Comparison of ENCODE assay signal across 13 cellular contexts in the genomic region with DNA sequence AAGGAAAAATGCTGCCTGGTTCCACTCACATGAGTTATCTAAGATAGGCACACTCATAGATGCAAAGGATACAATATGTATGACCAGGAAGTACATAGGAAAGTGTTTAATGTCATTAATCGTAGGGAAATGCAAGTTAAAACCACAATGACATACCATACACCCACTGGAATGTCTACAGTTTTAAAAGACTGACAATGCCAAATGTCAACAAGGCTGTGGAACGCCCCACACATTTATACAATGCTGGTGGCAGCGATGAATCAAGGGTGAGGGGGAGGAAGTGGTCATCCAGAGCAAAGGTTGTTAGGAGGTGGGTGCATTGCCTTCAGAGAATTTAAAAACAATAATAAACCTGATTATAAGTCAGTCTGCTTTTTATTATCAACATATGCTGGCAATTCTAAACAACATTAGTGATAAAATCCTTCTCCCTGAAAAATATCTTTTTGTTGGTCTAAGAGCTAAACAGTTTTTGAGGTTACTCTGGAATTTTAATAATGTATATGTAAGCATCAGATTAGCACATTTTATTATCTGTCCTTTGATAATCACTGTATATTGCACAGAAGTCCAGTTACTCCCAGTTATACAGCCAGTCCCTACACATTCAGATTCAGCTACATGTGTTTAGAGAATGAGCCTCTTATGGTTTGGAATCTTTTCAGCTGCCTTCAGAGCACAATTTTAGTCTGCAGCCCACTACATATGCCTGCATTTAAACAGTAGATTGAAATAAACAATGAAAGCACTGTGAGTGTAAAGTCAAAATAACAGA.
DNase-seq lines count a peak whose midpoint lies in the region; ATAC-seq, FAIRE-seq and TF ChIP-seq lines count a peak whose summit lies in the region.
"Had no signal": no experiment of that assay in that cellular context is flagged by ENCODE, and none has a peak within 500 bp of the region (broad histone marks: within the 10 kb centered on the region; RNA-seq: fewer than 3 reads in every experiment).

No MANE protein-coding gene starts in this region.

- no peak for ATAC-seq in HG03354 (IDR thresholded peaks at IDR 0.05; ENCODE audit: poor library complexity, severe bottlenecking, unreplicated experiment)
- ATAC-seq in HG03565 (IDR thresholded peaks at IDR 0.05; ENCODE audit: unreplicated experiment): no peak
- ATAC-seq in GM21360 (IDR thresholded peaks at IDR 0.05; ENCODE audit: unreplicated experiment): no peak
- ATAC-seq: activated T-helper 17 cell treated with anti-CD3 and anti-CD28 coated beads, Interleukin-2, amount 50 U/mL, for 72 hours; pancreas; WTC11 had no signal

- no peak for TF ChIP-seq CTCF in astrocyte of the spinal cord (IDR thresholded peaks at IDR 0.05; ENCODE audit: low read depth, low read length)

- in situ Hi-C loops in astrocyte of the spinal cord (cut with HindIII; ENCODE audit: low sequenced_read_pairs): no loop called here

- peak; percentile 92 for FAIRE-seq in HTR-8/SVneo (lab: Jason Lieb, UNC)

- DNase-seq in CD1c-positive myeloid dendritic cell (ENCODE audit: extremely low spot score): peak; percentile 51
- DNase-seq in HTR-8/SVneo (ENCODE audit: insufficient read length, low spot score): peak; percentile 57
- DNase-seq in astrocyte of the spinal cord (ENCODE audit: low read depth, low spot score): peak; percentile 77
- peak; percentile 88 for DNase-seq in kidney tubule cell (ENCODE audit: low spot score)
- DNase-seq in 8988T: no peak
- DNase-seq: NCI-H1417 treated with DMSO at 0.1 percent for 48 hours, pancreas had no signal

- H3K4me3 ChIP-seq in astrocyte of the spinal cord (ENCODE audit: low read depth, low read length): no peak overlapping the region
- H3K4me3 ChIP-seq: pancreas, thoracic aorta had no signal
